Comparison of ENCODE assay signal across 12 cellular contexts in genomic region chr6:88641178-88641903, GRCh38.
DNase-seq lines count a peak whose midpoint lies in the region; ATAC-seq and TF ChIP-seq lines count a peak whose summit lies in the region.
"Had no signal": no experiment of that assay in that cellular context is flagged by ENCODE, and none has a peak within 500 bp of the region (broad histone marks: within the 10 kb centered on the region; RNA-seq: fewer than 3 reads in every experiment).

No MANE protein-coding gene starts in this region.

- WGBS in thyroid gland, 2 donors = 89 to 92% methylated on average over 7 of the region's 7 CpGs

- H3K27me3 ChIP-seq in upper lobe of right lung (no peaks in the 10 kb centered on the region), thyroid gland (no peaks in the 10 kb centered on the region)
- H3K27me3 ChIP-seq: adrenal gland, SJSA1 had no signal

- no peak for TF ChIP-seq CTCF in GM10266 (IDR thresholded peaks at IDR 0.05; ENCODE audit: control insufficient read depth, insufficient read depth, low read depth, missing control alignments)
- TF ChIP-seq CTCF in upper lobe of right lung (IDR thresholded peaks at IDR 0.05) = no peak
- no peak for TF ChIP-seq CTCF in thyroid gland (IDR thresholded peaks at IDR 0.05)

- no peak overlapping the region for H3K4me3 ChIP-seq in upper lobe of right lung
- H3K4me3 ChIP-seq in thyroid gland (replicated peaks in 1 of 3) = no peak overlapping the region
- H3K4me3 ChIP-seq: adrenal gland, K562, SJSA1 had no signal

- no peak overlapping the region for H3K27ac ChIP-seq in upper lobe of right lung
- H3K27ac ChIP-seq in thyroid gland = no peak overlapping the region
- H3K27ac ChIP-seq: adrenal gland, SJSA1 had no signal

- ATAC-seq in GM19452 (IDR thresholded peaks at IDR 0.05; ENCODE audit: unreplicated experiment) (peak; percentile 86), HG03095 (IDR thresholded peaks at IDR 0.05; ENCODE audit: unreplicated experiment) (peak; percentile 95), upper lobe of right lung (no peak)
- ATAC-seq: K562 had no signal

- H3K36me3 ChIP-seq in upper lobe of right lung = no peaks in the 10 kb centered on the region
- no peaks in the 10 kb centered on the region for H3K36me3 ChIP-seq in thyroid gland
- H3K36me3 ChIP-seq: adrenal gland, SJSA1 had no signal

- H3K9me3 ChIP-seq in upper lobe of right lung = no peaks in the 10 kb centered on the region
- H3K9me3 ChIP-seq in thyroid gland = no peaks in the 10 kb centered on the region
- H3K9me3 ChIP-seq: adrenal gland, SJSA1 had no signal

- H3K4me1 ChIP-seq in upper lobe of right lung = no peaks in the 10 kb centered on the region
- no peaks in the 10 kb centered on the region for H3K4me1 ChIP-seq in thyroid gland

- intact Hi-C loops in upper lobe of right lung (cut with DNase I) = no loop called here
- intact Hi-C loops in thyroid gland (cut with DNase I) = no loop called here

- peak; percentile 47 for DNase-seq in GM10266 (ENCODE audit: extremely low spot score)
- peak; percentile 27 for DNase-seq in astrocyte of the hippocampus (ENCODE audit: low read depth, low spot score)
- DNase-seq in upper lobe of right lung = no peak
- DNase-seq in foreskin melanocyte = no peak
- DNase-seq in HuH-7.5 (ENCODE audit: low spot score) = no peak
- no peak for DNase-seq in thyroid gland
- DNase-seq: adrenal gland, COR-L47 had no signal

- no peak for TF ChIP-seq POLR2A in thyroid gland (IDR thresholded peaks at IDR 0.05)

Comparison
In these comparisons a context has a peak if more than half of its experiments do, and no peak if none do; other contexts are left out.
1. DNase-seq: peak in GM10266 (single experiment) and astrocyte of the hippocampus (single experiment); none in upper lobe of right lung (single experiment), foreskin melanocyte (single experiment), HuH-7.5 (single experiment) and thyroid gland (0 of 2).